ENCODE assay signal across 19 cellular contexts in the genomic region with DNA sequence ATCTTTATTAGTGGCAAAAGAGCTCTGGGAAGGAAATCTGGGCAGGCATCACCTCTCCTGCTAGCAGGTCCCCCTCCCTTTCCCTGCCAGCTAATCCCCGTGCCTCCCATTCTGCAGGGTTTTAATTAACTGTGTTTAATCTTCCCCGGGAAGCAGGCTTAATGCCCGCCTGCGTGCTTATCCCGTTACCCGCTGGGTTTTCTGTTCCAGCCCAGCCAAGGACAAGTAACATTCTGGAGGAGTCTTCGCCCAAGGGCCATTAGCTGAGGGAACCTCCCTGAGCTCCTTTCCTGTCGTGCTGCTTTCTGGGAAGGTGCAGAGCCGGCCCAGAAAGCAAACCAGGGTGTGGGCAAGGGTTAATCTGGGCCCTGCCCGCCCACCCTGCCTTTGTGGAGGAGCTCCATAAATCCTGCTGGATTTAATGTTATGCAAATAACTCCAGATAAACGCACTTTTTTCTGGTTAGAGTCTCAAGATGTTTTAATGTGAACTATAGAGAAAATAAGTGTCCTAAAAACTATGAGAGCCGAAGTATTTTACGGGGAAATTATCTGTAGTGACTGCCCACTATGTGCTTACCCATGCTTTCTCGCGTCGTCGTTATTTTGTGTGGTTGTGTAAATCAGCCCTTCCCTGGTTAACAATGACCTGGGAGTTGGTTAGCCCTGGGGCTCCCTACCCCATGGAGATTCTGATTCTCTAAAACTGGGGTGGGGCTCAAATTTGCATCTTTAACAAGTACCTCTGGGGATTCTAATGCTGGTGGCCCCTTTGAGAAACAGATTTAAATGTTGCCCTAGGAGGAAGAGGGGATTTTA. TPM values are rescaled to one million over a fixed set of nuclear protein-coding genes. Genes with fewer than 3 reads are reported as not detected.
A peak's percentile ranks its signal among the peaks of the same experiment; 100 is the strongest.
DNase-seq lines count a peak whose midpoint lies in the region; ATAC-seq, FAIRE-seq and TF ChIP-seq lines count a peak whose summit lies in the region.
"Had no signal": no experiment of that assay in that cellular context is flagged by ENCODE, and none has a peak within 500 bp of the region (broad histone marks: within the 10 kb centered on the region; RNA-seq: fewer than 3 reads in every experiment).

No MANE protein-coding gene starts in this region.

- TF ChIP-seq CTCF in endodermal cell (conservative IDR thresholded peaks at IDR 0.05) (no peak), neural crest cell (conservative IDR thresholded peaks at IDR 0.05) (no peak), natural killer cell (IDR thresholded peaks at IDR 0.05) (no peak)

- intact Hi-C loops in natural killer cell (cut with micrococcal nuclease), result no loop called here

- WGBS in endodermal cell (ENCODE audit: insufficient coverage in 1 of 2, insufficient read length in 1 of 2), 2 experiments, result 2 to 7% methylated on average over 13 to 17 of the region's 17 CpGs

- no peaks in the 10 kb centered on the region for H3K27me3 ChIP-seq in endodermal cell (ENCODE audit: control insufficient read depth, insufficient read depth, low read length, poor library complexity, severe bottlenecking)
- H3K27me3 ChIP-seq: gastrocnemius medialis, ovary had no signal

- H3K36me3 ChIP-seq in endodermal cell (ENCODE audit: control insufficient read depth, insufficient read depth, low read length), result peaks cover 7% of the 10 kb centered on the region
- H3K36me3 ChIP-seq: gastrocnemius medialis, ovary had no signal

- H3K4me3 ChIP-seq in endodermal cell (ENCODE audit: low read length), result peak overlapping the region; percentile 77
- H3K4me3 ChIP-seq: gastrocnemius medialis, ovary had no signal

- H3K9ac ChIP-seq in endodermal cell (ENCODE audit: extremely low read depth, low read length, poor library complexity, severe bottlenecking), result peak overlapping the region; percentile 41

- DNase-seq in NCI-H524 treated with DMSO at 0.1 percent for 48 hours (lab: John Stamatoyannopoulos, UW) (peak; percentile 80), endodermal cell (peak; percentile 91), neural crest cell (ENCODE audit: low read depth, low spot score) (no peak), activated gamma-delta T cell (lab: John Stamatoyannopoulos, UW) (no peak), AG20443 (ENCODE audit: low spot score) (no peak), natural killer cell (no peak)
- DNase-seq: activated CD4-positive, alpha-beta T cell treated with anti-CD3 and anti-CD28 coated beads for 1 hour; activated gamma-delta T cell treated with Interleukin-2 at 50 U/mL for 16 hours; anterior cingulate cortex; COR-L47; gastrocnemius medialis; HCEC 1CT; IMR-90; kidney; NCI-H1092 treated with DMSO at 0.1 percent for 48 hours; ovary had no signal

- H3K36me3 Mint-ChIP-seq in endodermal cell (ENCODE audit: low read depth) (peaks cover 7% of the 10 kb centered on the region), neural crest cell (ENCODE audit: low read depth) (peaks cover 2% of the 10 kb centered on the region), natural killer cell (no peaks in the 10 kb centered on the region)

- H3K9me3 ChIP-seq in endodermal cell (ENCODE audit: control insufficient read depth, low read length), result no peaks in the 10 kb centered on the region
- H3K9me3 ChIP-seq: gastrocnemius medialis, ovary had no signal

- H3K27me3 Mint-ChIP-seq in endodermal cell (ENCODE audit: insufficient read depth) (no peaks in the 10 kb centered on the region), neural crest cell (ENCODE audit: low read depth) (no peaks in the 10 kb centered on the region), natural killer cell (ENCODE audit: low read depth in 2 of 2) (no peaks in the 10 kb centered on the region)

- ATAC-seq in HG02870 (IDR thresholded peaks at IDR 0.05; ENCODE audit: unreplicated experiment) (no peak), natural killer cell (no peak)
- ATAC-seq: gastrocnemius medialis had no signal

- H3K27ac Mint-ChIP-seq in endodermal cell (peak overlapping the region; percentile 97), neural crest cell (ENCODE audit: unreplicated experiment) (peak overlapping the region; percentile 68), natural killer cell (no peak overlapping the region)

- H3K4me1 Mint-ChIP-seq in endodermal cell (peaks cover 87% of the 10 kb centered on the region), neural crest cell (peaks cover 88% of the 10 kb centered on the region), natural killer cell (no peaks in the 10 kb centered on the region)

- H3K4me1 ChIP-seq in endodermal cell (ENCODE audit: control insufficient read depth, insufficient read depth, low read length), result peaks cover 62% of the 10 kb centered on the region
- H3K4me1 ChIP-seq: gastrocnemius medialis had no signal

- FAIRE-seq in G401.6 (lab: Jason Lieb, UNC), result peak; percentile 95
- FAIRE-seq: kidney had no signal

- H3K27ac ChIP-seq in endodermal cell (ENCODE audit: low read depth, low read length), result peak overlapping the region; percentile 63
- H3K27ac ChIP-seq: gastrocnemius medialis, ovary had no signal

- H3K9me3 Mint-ChIP-seq in endodermal cell, result no peaks in the 10 kb centered on the region
- H3K9me3 Mint-ChIP-seq in neural crest cell, result no peaks in the 10 kb centered on the region
- H3K9me3 Mint-ChIP-seq in natural killer cell, result no peaks in the 10 kb centered on the region

- peak overlapping the region; percentile 48 for H3K4me3 Mint-ChIP-seq in endodermal cell
- H3K4me3 Mint-ChIP-seq in neural crest cell, result peak overlapping the region; percentile 23
- no peak overlapping the region for H3K4me3 Mint-ChIP-seq in natural killer cell

RNA-seq across cellular contexts. Expression of a gene that starts 25.9 kb away (rescaled TPM):
- total RNA-seq in endodermal cell (100 to 1,000 TPM; 154 to 169 TPM), neural crest cell (92.4 and 95.2 TPM in 2 replicates), natural killer cell (under 1 TPM in 1 of 3 donors, not detected in 2; 0.05 TPM)
- 25.8 TPM for polyA plus RNA-seq in endodermal cell (2013, experiment 1 of 2)
- polyA plus RNA-seq in endodermal cell (2013, experiment 2 of 2), result 26.8 TPM
- total RNA-seq: gastrocnemius medialis; IMR-90; T-helper 2 cell treated with Interferon-gamma antibody and Interleukin-4, amounts not matched to agents 100 ng/mL and 5 ng/mL, for 36 hours had no signal
- polyA plus RNA-seq: IMR-90 had no signal

Comparison
In these comparisons a context has a peak if more than half of its experiments do, and no peak if none do; other contexts are left out.
1. DNase-seq: peak in NCI-H524 treated with DMSO at 0.1 percent for 48 hours (single experiment) and endodermal cell (single experiment); none in neural crest cell (single experiment), activated gamma-delta T cell (single experiment), AG20443 (single experiment) and natural killer cell (single experiment).
2. H3K27ac Mint-ChIP-seq: peak in endodermal cell (single experiment) and neural crest cell (single experiment); none in natural killer cell (0 of 2).
3. RNA of a gene that starts 25.9 kb away (total RNA-seq): 154 to 169 TPM in endodermal cell and 92.4 to 95.2 TPM in neural crest cell; 0.05 TPM in natural killer cell; every median in the first group is over 10 times any median in the second.